15 cellular contexts compared by ENCODE assay signal in genomic region chr2:109174214-109174613, GRCh38. TPM values are rescaled to one million over a fixed set of nuclear protein-coding genes. Genes with fewer than 3 reads are reported as not detected.
DNase-seq lines count a peak whose midpoint lies in the region; FAIRE-seq and TF ChIP-seq lines count a peak whose summit lies in the region.
"Had no signal": no experiment of that assay in that cellular context is flagged by ENCODE, and none has a peak within 500 bp of the region (broad histone marks: within the 10 kb centered on the region; RNA-seq: fewer than 3 reads in every experiment).

No MANE protein-coding gene starts in this region.

- peaks cover 4% of the 10 kb centered on the region for H3K36me3 Mint-ChIP-seq in astrocyte (ENCODE audit: low read depth, unreplicated experiment)

- H3K27me3 ChIP-seq in astrocyte (ENCODE audit: insufficient read depth, low read length) (no peaks in the 10 kb centered on the region), layer of hippocampus (ENCODE audit: control insufficient read depth, insufficient read depth, low read length) (no peaks in the 10 kb centered on the region), stomach smooth muscle (ENCODE audit: control insufficient read depth in 1 of 2, insufficient read depth in 2 of 2, low read length in 2 of 2) (no peaks in the 10 kb centered on the region)

- H3K4me1 Mint-ChIP-seq in astrocyte (ENCODE audit: low read depth, unreplicated experiment), result peaks cover 31% of the 10 kb centered on the region

- H3K4me1 ChIP-seq in astrocyte (ENCODE audit: insufficient read depth, low read length) (peaks cover 39% of the 10 kb centered on the region), stomach smooth muscle (ENCODE audit: control insufficient read depth, insufficient read depth, low read length) (peaks cover 58% of the 10 kb centered on the region)

- no peak overlapping the region for H3K4me3 Mint-ChIP-seq in astrocyte (ENCODE audit: unreplicated experiment)

- peaks cover 6% of the 10 kb centered on the region for H4K20me1 ChIP-seq in astrocyte (ENCODE audit: insufficient read depth, low read length)

- TF ChIP-seq CTCF in astrocyte (IDR thresholded peaks at IDR 0.05; ENCODE audit: insufficient read depth, low read depth, low read length), result no peak

- H3K9me3 ChIP-seq in astrocyte (ENCODE audit: insufficient read depth, low read depth, low read length), result no peaks in the 10 kb centered on the region
- peaks cover 0 to 2% of the 10 kb centered on the region in 2 donors for H3K9me3 ChIP-seq in stomach smooth muscle (ENCODE audit: control insufficient read depth in 2 of 2, low read length in 2 of 2)

- H3K27ac ChIP-seq in astrocyte (ENCODE audit: low read depth, low read length), result peak overlapping the region; percentile 93
- H3K27ac ChIP-seq in layer of hippocampus (ENCODE audit: low read depth, low read length), result peak overlapping the region; percentile 66
- H3K27ac ChIP-seq in stomach smooth muscle (ENCODE audit: low read length), result peak overlapping the region; percentile 89

- H3K36me3 ChIP-seq in astrocyte (ENCODE audit: insufficient read depth, low read length) (no peaks in the 10 kb centered on the region), stomach smooth muscle (ENCODE audit: control insufficient read depth in 2 of 2, insufficient read depth in 2 of 2, low read length in 2 of 2) (no peaks in the 10 kb centered on the region)
- H3K36me3 ChIP-seq: spleen had no signal

- no peaks in the 10 kb centered on the region for H3K27me3 Mint-ChIP-seq in astrocyte (ENCODE audit: low read depth, unreplicated experiment)

- FAIRE-seq in astrocyte (lab: Jason Lieb, UNC), result no peak
- FAIRE-seq: A204.1, bronchial epithelial cell had no signal

- H2AFZ ChIP-seq in astrocyte (ENCODE audit: low read depth, low read length), result no peak overlapping the region

- H3K9me3 Mint-ChIP-seq in astrocyte (ENCODE audit: unreplicated experiment), result peaks cover 7% of the 10 kb centered on the region

- peak overlapping the region; percentile 47 for H3K27ac Mint-ChIP-seq in astrocyte (ENCODE audit: unreplicated experiment)

- H3K9ac ChIP-seq in astrocyte (ENCODE audit: low read length) (peak overlapping the region; percentile 76), stomach smooth muscle (ENCODE audit: low read length in 2 of 2) (peak overlapping the region in 1 of 2 donors; percentile 30)

- no peak overlapping the region for H3K4me3 ChIP-seq in astrocyte (ENCODE audit: insufficient read depth, low read depth, low read length)
- H3K4me3 ChIP-seq in stomach smooth muscle (ENCODE audit: low read length in 2 of 2), result peak overlapping the region in 1 of 2 donors; percentile 37
- H3K4me3 ChIP-seq: spleen had no signal

- DNase-seq in NCI-H446 treated with DMSO at 0.1 percent for 48 hours (lab: John Stamatoyannopoulos, UW) (peak; percentile 13), NCI-H446 (lab: John Stamatoyannopoulos, UW) (no peak), astrocyte (ENCODE audit: low read depth) (no peak), NCI-H128 (lab: John Stamatoyannopoulos, UW; ENCODE audit: unreplicated experiment) (no peak), cerebellar nuclear complex (lab: John Stamatoyannopoulos, UW) (no peak), occipital lobe (lab: John Stamatoyannopoulos, UW) (no peak)
- DNase-seq: activated CD8-positive, alpha-beta memory T cell treated with anti-CD3 and anti-CD28 coated beads for 24 hours; NCI-H526; spleen; SW 1271 had no signal

- peak overlapping the region; percentile 80 for H3K4me2 ChIP-seq in astrocyte (ENCODE audit: low read length)

- H3K79me2 ChIP-seq in astrocyte (ENCODE audit: insufficient read depth, low read length), result peaks cover 26% of the 10 kb centered on the region

RNA-seq across cellular contexts. Expression of gene SH3RF3, which starts 45.2 kb away (rescaled TPM):
- 7.2 and 7.3 TPM in 2 replicates for total RNA-seq in astrocyte
- 12.3 TPM for total RNA-seq in occipital lobe
- total RNA-seq: G401 had no signal
